10 cellular contexts compared by ENCODE assay signal in the genomic region with DNA sequence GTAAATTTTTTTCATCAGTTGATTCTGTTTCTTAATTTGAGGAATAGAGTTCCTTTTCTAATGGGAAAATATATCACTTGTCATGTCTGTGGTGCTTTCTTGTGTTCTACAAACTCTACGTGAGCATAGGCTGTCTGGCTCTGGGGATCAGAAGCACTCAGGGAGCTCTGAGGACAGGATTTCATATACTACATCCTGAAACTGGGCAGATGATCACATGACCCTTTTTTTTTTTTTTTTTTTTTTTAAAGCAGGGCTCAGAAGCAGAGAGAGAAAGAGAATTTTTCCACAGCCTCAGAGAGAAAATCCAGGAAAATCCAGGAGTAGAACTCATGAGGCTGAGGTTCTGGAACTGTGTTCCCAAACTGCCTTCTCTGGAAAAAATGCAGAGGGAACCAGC.
DNase-seq lines count a peak whose midpoint lies in the region; ATAC-seq, FAIRE-seq and TF ChIP-seq lines count a peak whose summit lies in the region.
"Had no signal": no experiment of that assay in that cellular context is flagged by ENCODE, and none has a peak within 500 bp of the region (broad histone marks: within the 10 kb centered on the region; RNA-seq: fewer than 3 reads in every experiment).

No MANE protein-coding gene starts in this region.

- H3K4me1 Mint-ChIP-seq in activated CD4-positive, alpha-beta memory T cell treated with anti-CD3 and anti-CD28 coated beads, Interleukin-2, amount 10 ng/mL, durations not matched to agents 7 days and 5 days, result peaks cover 80% of the 10 kb centered on the region
- peaks cover 78% of the 10 kb centered on the region for H3K4me1 Mint-ChIP-seq in stimulated activated effector memory CD8-positive, alpha-beta T cell treated with anti-CD3 and anti-CD28 coated beads, Interleukin-12 subunit alpha, Interleukin-12 subunit beta, amount 100 ng/mL, for 72 hours

- TF ChIP-seq CTCF in fibroblast of pulmonary artery (IDR thresholded peaks at IDR 0.05; ENCODE audit: low read length, missing control alignments), result no peak

- peaks cover 84% of the 10 kb centered on the region for H3K36me3 Mint-ChIP-seq in activated CD4-positive, alpha-beta memory T cell treated with anti-CD3 and anti-CD28 coated beads, Interleukin-2, amount 10 ng/mL, durations not matched to agents 7 days and 5 days (ENCODE audit: low read depth)
- peaks cover 84% of the 10 kb centered on the region for H3K36me3 Mint-ChIP-seq in stimulated activated effector memory CD8-positive, alpha-beta T cell treated with anti-CD3 and anti-CD28 coated beads, Interleukin-12 subunit alpha, Interleukin-12 subunit beta, amount 100 ng/mL, for 72 hours

- no peaks in the 10 kb centered on the region for H3K9me3 Mint-ChIP-seq in activated CD4-positive, alpha-beta memory T cell treated with anti-CD3 and anti-CD28 coated beads, Interleukin-2, amount 10 ng/mL, durations not matched to agents 7 days and 5 days
- no peaks in the 10 kb centered on the region for H3K9me3 Mint-ChIP-seq in stimulated activated effector memory CD8-positive, alpha-beta T cell treated with anti-CD3 and anti-CD28 coated beads, Interleukin-12 subunit alpha, Interleukin-12 subunit beta, amount 100 ng/mL, for 72 hours

- H3K4me3 ChIP-seq in fibroblast of pulmonary artery (replicated peaks; ENCODE audit: low read depth, low read length), result no peak overlapping the region

- no peak for DNase-seq in activated CD4-positive, CD25-positive, alpha-beta regulatory T cell treated with anti-CD3 and anti-CD28 coated beads, Interleukin-2, amount 50 U/mL, for 72 hours
- no peak for DNase-seq in activated CD4-positive, alpha-beta memory T cell treated with anti-CD3 and anti-CD28 coated beads, Interleukin-2, amount 10 ng/mL, durations not matched to agents 7 days and 5 days
- DNase-seq in fibroblast of pulmonary artery (ENCODE audit: low read depth) (peak; percentile 64), DMS 273 treated with DMSO at 0.1 percent for 48 hours (lab: John Stamatoyannopoulos, UW) (no peak), GM12892 (ENCODE audit: insufficient read length) (no peak), NCI-H2107 treated with DMSO at 0.1 percent for 48 hours (lab: John Stamatoyannopoulos, UW; ENCODE audit: unreplicated experiment) (no peak)
- DNase-seq in stimulated activated effector memory CD8-positive, alpha-beta T cell treated with anti-CD3 and anti-CD28 coated beads, Interleukin-12 subunit alpha, Interleukin-12 subunit beta, amount 100 ng/mL, for 72 hours (ENCODE audit: low spot score in 2 of 2), result no peak
- DNase-seq: NCI-H748 treated with DMSO at 0.1 percent for 48 hours had no signal

- ATAC-seq in activated CD4-positive, CD25-positive, alpha-beta regulatory T cell treated with anti-CD3 and anti-CD28 coated beads, Interleukin-2, amount 50 U/mL, for 24 hours, result peak; percentile 24 to 30
- peak; percentile 56 for ATAC-seq in stimulated activated effector memory CD8-positive, alpha-beta T cell treated with anti-CD3 and anti-CD28 coated beads, Interleukin-12 subunit alpha, Interleukin-12 subunit beta, amount 100 ng/mL, for 72 hours

- no peak for TF ChIP-seq POLR2A in GM12892 (IDR thresholded peaks at IDR 0.05; ENCODE audit: low read depth, low read length)

- H3K27me3 Mint-ChIP-seq in activated CD4-positive, alpha-beta memory T cell treated with anti-CD3 and anti-CD28 coated beads, Interleukin-2, amount 10 ng/mL, durations not matched to agents 7 days and 5 days, result no peaks in the 10 kb centered on the region

- H3K4me3 Mint-ChIP-seq in activated CD4-positive, alpha-beta memory T cell treated with anti-CD3 and anti-CD28 coated beads, Interleukin-2, amount 10 ng/mL, durations not matched to agents 7 days and 5 days, result no peak overlapping the region
- H3K4me3 Mint-ChIP-seq in stimulated activated effector memory CD8-positive, alpha-beta T cell treated with anti-CD3 and anti-CD28 coated beads, Interleukin-12 subunit alpha, Interleukin-12 subunit beta, amount 100 ng/mL, for 72 hours, result peak overlapping the region; percentile 56

- H3K27ac Mint-ChIP-seq in activated CD4-positive, alpha-beta memory T cell treated with anti-CD3 and anti-CD28 coated beads, Interleukin-2, amount 10 ng/mL, durations not matched to agents 7 days and 5 days, result peak overlapping the region; percentile 63
- peak overlapping the region; percentile 78 for H3K27ac Mint-ChIP-seq in stimulated activated effector memory CD8-positive, alpha-beta T cell treated with anti-CD3 and anti-CD28 coated beads, Interleukin-12 subunit alpha, Interleukin-12 subunit beta, amount 100 ng/mL, for 72 hours

- CTCF ChIA-PET in activated CD4-positive, alpha-beta memory T cell treated with anti-CD3 and anti-CD28 coated beads, Interleukin-2, amount 10 ng/mL, durations not matched to agents 7 days and 5 days (lab: Charles Lee), result interaction anchor here (0.7 to 1.3 kb wide), 3 partner anchors 34 to 1231 kb away, joined by 3 read pairs; no protein-coding TSS in a partner anchor

- POLR2A ChIA-PET in activated CD4-positive, alpha-beta memory T cell treated with anti-CD3 and anti-CD28 coated beads, Interleukin-2, amount 10 ng/mL, durations not matched to agents 7 days and 5 days (lab: Charles Lee), result interaction anchor here (0.7 to 2.2 kb wide), 3 partner anchors 9 to 207 kb away, joined by 3 to 16 read pairs (median 9); no protein-coding TSS in a partner anchor

- no peak for FAIRE-seq in GM12892 (lab: Jason Lieb, UNC)
- FAIRE-seq: TTC549 had no signal
